ENCODE assay signal across 1 cellular context in the genomic region with DNA sequence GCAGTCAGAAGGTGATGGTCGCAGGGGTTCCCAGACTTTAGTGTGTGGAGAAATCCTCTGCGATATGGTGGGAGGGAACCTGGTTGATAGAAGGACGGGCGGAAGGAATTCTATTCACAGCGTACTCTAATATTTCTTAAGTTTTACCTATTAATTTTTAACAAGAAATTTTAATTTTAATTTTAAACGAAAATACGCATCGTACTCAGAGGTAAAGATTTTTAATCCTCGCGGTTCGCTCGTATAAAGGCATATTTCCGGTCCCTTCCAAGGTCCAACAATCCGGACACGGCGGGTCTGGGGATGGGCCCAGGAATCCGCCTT.
TF ChIP-seq lines count a peak whose summit lies in the region.

No MANE protein-coding gene starts in this region.

TF ChIP-seq in K562, 482 proteins besides CTCF, POLR2A, EP300 and RAD21 (continues in another document):
- TF ChIP-seq, protein P1, sequence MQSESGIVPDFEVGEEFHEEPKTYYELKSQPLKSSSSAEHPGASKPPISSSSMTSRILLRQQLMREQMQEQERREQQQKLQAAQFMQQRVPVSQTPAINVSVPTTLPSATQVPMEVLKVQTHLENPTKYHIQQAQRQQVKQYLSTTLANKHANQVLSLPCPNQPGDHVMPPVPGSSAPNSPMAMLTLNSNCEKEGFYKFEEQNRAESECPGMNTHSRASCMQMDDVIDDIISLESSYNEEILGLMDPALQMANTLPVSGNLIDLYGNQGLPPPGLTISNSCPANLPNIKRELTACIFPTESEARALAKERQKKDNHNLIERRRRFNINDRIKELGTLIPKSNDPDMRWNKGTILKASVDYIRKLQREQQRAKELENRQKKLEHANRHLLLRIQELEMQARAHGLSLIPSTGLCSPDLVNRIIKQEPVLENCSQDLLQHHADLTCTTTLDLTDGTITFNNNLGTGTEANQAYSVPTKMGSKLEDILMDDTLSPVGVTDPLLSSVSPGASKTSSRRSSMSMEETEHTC (IDR thresholded peaks at IDR 0.05) = no peak
- TF ChIP-seq GABPB1 (CRISPR knock-in tag; IDR thresholded peaks at IDR 0.05) (no peak; the same call in 1 of the 2 replicates), KDM2B (CRISPR knock-in tag; IDR thresholded peaks at IDR 0.05) (no peak), GABPA (tag; conservative IDR thresholded peaks at IDR 0.05; ENCODE audit: low read depth) (0 out of 2 replicates have a peak, but pooled peaks have one; percentile 39), JUND (IDR thresholded peaks at IDR 0.05; ENCODE audit: borderline replicate concordance, low read depth, low read length) (no peak), JUND (tag; IDR thresholded peaks at IDR 0.05; ENCODE audit: borderline replicate concordance, low read depth, low read length) (no peak), POLR3G (IDR thresholded peaks at IDR 0.05; ENCODE audit: extremely low read depth, insufficient read length, insufficient replicate concordance) (no peak), CBX1 (IDR thresholded peaks at IDR 0.05; ENCODE audit: low read depth) (no peak), ZNF274 (IDR thresholded peaks at IDR 0.05; ENCODE audit: borderline replicate concordance, low read depth, low read length) (no peak), PHF8 (IDR thresholded peaks at IDR 0.05; ENCODE audit: borderline replicate concordance, low read length) (peak; percentile 55; the same call in 1 of the 2 replicates), TAF1 (IDR thresholded peaks at IDR 0.05; ENCODE audit: control insufficient read depth, extremely low read depth, insufficient read depth, low read length, severe bottlenecking) (no peak), YBX1 (IDR thresholded peaks at IDR 0.05) (no peak), RBM25 (IDR thresholded peaks at IDR 0.05; ENCODE audit: low read depth, low read length, severe bottlenecking) (no peak), ZNF24 (IDR thresholded peaks at IDR 0.05) (no peak), TAF7 (tag; IDR thresholded peaks at IDR 0.05) (no peak), RBM15 (IDR thresholded peaks at IDR 0.05; ENCODE audit: insufficient read depth, low read length) (no peak), KLF6 (CRISPR knock-in tag; IDR thresholded peaks at IDR 0.05; ENCODE audit: borderline replicate concordance) (no peak), ZBTB17 (CRISPR knock-in tag; IDR thresholded peaks at IDR 0.05) (no peak), ZNF146 (CRISPR knock-in tag; IDR thresholded peaks at IDR 0.05; ENCODE audit: unreplicated experiment) (no peak), OTX1 (CRISPR knock-in tag; IDR thresholded peaks at IDR 0.05) (no peak), ZNF584 (CRISPR knock-in tag; IDR thresholded peaks at IDR 0.05; ENCODE audit: low read depth) (no peak), MXI1 (IDR thresholded peaks at IDR 0.05; ENCODE audit: low read depth, low read length) (no peak), EP400 (IDR thresholded peaks at IDR 0.05) (0 out of 2 replicates have a peak, but pooled peaks have one; percentile 12), ZEB2 (IDR thresholded peaks at IDR 0.05) (no peak), SAFB (IDR thresholded peaks at IDR 0.05; ENCODE audit: borderline replicate concordance, low read depth, low read length) (no peak), ZNF717 (CRISPR knock-in tag; IDR thresholded peaks at IDR 0.05) (no peak), CHD4 (IDR thresholded peaks at IDR 0.05; ENCODE audit: insufficient read depth, insufficient replicate concordance, low read depth, low read length, poor library complexity, severe bottlenecking) (no peak), SUPT5H (IDR thresholded peaks at IDR 0.05) (0 out of 2 replicates have a peak, but pooled peaks have one; percentile 32), FIP1L1 (IDR thresholded peaks at IDR 0.05; ENCODE audit: low read depth, low read length, poor library complexity, severe bottlenecking) (no peak), EGR1 (conservative IDR thresholded peaks at IDR 0.05) (no peak; the same call in 1 of the 2 replicates), MAZ (CRISPR knock-in tag; conservative IDR thresholded peaks at IDR 0.05 in 1 of 2, IDR thresholded peaks at IDR 0.05 in 1 of 2) (0 out of 4 replicates have a peak, but pooled peaks of 1 of the 2 experiments have one; percentile 2)
- TF ChIP-seq, protein P2, sequence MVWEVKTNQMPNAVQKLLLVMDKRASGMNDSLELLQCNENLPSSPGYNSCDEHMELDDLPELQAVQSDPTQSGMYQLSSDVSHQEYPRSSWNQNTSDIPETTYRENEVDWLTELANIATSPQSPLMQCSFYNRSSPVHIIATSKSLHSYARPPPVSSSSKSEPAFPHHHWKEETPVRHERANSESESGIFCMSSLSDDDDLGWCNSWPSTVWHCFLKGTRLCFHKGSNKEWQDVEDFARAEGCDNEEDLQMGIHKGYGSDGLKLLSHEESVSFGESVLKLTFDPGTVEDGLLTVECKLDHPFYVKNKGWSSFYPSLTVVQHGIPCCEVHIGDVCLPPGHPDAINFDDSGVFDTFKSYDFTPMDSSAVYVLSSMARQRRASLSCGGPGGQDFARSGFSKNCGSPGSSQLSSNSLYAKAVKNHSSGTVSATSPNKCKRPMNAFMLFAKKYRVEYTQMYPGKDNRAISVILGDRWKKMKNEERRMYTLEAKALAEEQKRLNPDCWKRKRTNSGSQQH (CRISPR knock-in tag; IDR thresholded peaks at IDR 0.05) = no peak
- TF ChIP-seq, protein P3, sequence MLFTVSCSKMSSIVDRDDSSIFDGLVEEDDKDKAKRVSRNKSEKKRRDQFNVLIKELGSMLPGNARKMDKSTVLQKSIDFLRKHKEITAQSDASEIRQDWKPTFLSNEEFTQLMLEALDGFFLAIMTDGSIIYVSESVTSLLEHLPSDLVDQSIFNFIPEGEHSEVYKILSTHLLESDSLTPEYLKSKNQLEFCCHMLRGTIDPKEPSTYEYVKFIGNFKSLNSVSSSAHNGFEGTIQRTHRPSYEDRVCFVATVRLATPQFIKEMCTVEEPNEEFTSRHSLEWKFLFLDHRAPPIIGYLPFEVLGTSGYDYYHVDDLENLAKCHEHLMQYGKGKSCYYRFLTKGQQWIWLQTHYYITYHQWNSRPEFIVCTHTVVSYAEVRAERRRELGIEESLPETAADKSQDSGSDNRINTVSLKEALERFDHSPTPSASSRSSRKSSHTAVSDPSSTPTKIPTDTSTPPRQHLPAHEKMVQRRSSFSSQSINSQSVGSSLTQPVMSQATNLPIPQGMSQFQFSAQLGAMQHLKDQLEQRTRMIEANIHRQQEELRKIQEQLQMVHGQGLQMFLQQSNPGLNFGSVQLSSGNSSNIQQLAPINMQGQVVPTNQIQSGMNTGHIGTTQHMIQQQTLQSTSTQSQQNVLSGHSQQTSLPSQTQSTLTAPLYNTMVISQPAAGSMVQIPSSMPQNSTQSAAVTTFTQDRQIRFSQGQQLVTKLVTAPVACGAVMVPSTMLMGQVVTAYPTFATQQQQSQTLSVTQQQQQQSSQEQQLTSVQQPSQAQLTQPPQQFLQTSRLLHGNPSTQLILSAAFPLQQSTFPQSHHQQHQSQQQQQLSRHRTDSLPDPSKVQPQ (CRISPR knock-in tag; IDR thresholded peaks at IDR 0.05; ENCODE audit: borderline replicate concordance) = no peak
- TF ChIP-seq, protein P4, sequence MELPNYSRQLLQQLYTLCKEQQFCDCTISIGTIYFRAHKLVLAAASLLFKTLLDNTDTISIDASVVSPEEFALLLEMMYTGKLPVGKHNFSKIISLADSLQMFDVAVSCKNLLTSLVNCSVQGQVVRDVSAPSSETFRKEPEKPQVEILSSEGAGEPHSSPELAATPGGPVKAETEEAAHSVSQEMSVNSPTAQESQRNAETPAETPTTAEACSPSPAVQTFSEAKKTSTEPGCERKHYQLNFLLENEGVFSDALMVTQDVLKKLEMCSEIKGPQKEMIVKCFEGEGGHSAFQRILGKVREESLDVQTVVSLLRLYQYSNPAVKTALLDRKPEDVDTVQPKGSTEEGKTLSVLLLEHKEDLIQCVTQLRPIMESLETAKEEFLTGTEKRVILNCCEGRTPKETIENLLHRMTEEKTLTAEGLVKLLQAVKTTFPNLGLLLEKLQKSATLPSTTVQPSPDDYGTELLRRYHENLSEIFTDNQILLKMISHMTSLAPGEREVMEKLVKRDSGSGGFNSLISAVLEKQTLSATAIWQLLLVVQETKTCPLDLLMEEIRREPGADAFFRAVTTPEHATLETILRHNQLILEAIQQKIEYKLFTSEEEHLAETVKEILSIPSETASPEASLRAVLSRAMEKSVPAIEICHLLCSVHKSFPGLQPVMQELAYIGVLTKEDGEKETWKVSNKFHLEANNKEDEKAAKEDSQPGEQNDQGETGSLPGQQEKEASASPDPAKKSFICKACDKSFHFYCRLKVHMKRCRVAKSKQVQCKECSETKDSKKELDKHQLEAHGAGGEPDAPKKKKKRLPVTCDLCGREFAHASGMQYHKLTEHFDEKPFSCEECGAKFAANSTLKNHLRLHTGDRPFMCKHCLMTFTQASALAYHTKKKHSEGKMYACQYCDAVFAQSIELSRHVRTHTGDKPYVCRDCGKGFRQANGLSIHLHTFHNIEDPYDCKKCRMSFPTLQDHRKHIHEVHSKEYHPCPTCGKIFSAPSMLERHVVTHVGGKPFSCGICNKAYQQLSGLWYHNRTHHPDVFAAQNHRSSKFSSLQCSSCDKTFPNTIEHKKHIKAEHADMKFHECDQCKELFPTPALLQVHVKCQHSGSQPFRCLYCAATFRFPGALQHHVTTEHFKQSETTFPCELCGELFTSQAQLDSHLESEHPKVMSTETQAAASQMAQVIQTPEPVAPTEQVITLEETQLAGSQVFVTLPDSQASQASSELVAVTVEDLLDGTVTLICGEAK (IDR thresholded peaks at IDR 0.05) = peak; percentile 54
- TF ChIP-seq, protein P4 (CRISPR knock-in tag; IDR thresholded peaks at IDR 0.05) = no peak
- TF ChIP-seq, protein P5, sequence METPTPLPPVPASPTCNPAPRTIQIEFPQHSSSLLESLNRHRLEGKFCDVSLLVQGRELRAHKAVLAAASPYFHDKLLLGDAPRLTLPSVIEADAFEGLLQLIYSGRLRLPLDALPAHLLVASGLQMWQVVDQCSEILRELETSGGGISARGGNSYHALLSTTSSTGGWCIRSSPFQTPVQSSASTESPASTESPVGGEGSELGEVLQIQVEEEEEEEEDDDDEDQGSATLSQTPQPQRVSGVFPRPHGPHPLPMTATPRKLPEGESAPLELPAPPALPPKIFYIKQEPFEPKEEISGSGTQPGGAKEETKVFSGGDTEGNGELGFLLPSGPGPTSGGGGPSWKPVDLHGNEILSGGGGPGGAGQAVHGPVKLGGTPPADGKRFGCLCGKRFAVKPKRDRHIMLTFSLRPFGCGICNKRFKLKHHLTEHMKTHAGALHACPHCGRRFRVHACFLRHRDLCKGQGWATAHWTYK (CRISPR knock-in tag; IDR thresholded peaks at IDR 0.05) = no peak
- TF ChIP-seq, protein P6, sequence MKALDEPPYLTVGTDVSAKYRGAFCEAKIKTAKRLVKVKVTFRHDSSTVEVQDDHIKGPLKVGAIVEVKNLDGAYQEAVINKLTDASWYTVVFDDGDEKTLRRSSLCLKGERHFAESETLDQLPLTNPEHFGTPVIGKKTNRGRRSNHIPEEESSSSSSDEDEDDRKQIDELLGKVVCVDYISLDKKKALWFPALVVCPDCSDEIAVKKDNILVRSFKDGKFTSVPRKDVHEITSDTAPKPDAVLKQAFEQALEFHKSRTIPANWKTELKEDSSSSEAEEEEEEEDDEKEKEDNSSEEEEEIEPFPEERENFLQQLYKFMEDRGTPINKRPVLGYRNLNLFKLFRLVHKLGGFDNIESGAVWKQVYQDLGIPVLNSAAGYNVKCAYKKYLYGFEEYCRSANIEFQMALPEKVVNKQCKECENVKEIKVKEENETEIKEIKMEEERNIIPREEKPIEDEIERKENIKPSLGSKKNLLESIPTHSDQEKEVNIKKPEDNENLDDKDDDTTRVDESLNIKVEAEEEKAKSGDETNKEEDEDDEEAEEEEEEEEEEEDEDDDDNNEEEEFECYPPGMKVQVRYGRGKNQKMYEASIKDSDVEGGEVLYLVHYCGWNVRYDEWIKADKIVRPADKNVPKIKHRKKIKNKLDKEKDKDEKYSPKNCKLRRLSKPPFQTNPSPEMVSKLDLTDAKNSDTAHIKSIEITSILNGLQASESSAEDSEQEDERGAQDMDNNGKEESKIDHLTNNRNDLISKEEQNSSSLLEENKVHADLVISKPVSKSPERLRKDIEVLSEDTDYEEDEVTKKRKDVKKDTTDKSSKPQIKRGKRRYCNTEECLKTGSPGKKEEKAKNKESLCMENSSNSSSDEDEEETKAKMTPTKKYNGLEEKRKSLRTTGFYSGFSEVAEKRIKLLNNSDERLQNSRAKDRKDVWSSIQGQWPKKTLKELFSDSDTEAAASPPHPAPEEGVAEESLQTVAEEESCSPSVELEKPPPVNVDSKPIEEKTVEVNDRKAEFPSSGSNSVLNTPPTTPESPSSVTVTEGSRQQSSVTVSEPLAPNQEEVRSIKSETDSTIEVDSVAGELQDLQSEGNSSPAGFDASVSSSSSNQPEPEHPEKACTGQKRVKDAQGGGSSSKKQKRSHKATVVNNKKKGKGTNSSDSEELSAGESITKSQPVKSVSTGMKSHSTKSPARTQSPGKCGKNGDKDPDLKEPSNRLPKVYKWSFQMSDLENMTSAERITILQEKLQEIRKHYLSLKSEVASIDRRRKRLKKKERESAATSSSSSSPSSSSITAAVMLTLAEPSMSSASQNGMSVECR (CRISPR knock-in tag; IDR thresholded peaks at IDR 0.05) = no peak
